ENCODE assay signal across 26 cellular contexts in the genomic region with DNA sequence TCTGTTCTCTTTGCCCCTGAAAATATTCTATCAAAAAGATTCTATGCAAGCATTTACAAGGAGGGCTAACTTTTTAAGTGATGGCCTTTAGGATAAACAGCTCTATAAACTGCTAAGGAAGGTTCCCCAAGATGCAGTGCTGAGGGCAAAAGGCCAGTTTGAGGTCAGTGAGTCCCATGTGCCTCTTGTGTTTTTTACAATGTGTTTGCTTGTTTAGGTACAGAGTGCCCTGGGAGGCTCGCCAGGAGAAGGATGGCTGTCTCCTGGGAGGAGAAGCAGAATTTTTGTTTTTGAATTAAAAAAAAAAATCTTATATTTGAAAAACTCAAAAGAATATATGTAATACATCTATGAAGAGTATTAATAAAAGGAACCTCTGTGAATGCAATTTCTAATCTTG. TPM values are rescaled to one million over a fixed set of nuclear protein-coding genes. Genes with fewer than 3 reads are reported as not detected.
DNase-seq lines count a peak whose midpoint lies in the region; ATAC-seq and TF ChIP-seq lines count a peak whose summit lies in the region.
"Had no signal": no experiment of that assay in that cellular context is flagged by ENCODE, and none has a peak within 500 bp of the region (broad histone marks: within the 10 kb centered on the region; RNA-seq: fewer than 3 reads in every experiment).

No MANE protein-coding gene starts in this region.

- no peaks in the 10 kb centered on the region for H3K9me3 Mint-ChIP-seq in activated T-cell treated with anti-CD3 and anti-CD28 coated beads, Interleukin-2, amount 50 U/mL, for 24 hours
- H3K9me3 Mint-ChIP-seq: CD14-positive monocyte; CD8-positive, alpha-beta memory T cell had no signal

- H3K4me3 Mint-ChIP-seq in activated T-cell treated with anti-CD3 and anti-CD28 coated beads, Interleukin-2, amount 50 U/mL, for 24 hours = no peak overlapping the region
- H3K4me3 Mint-ChIP-seq: B cell; CD14-positive monocyte; CD8-positive, alpha-beta memory T cell had no signal

- H3K4me3 ChIP-seq in adipocyte (ENCODE audit: low read length) = no peak overlapping the region
- H3K4me3 ChIP-seq in right cardiac atrium (ENCODE audit: low read length) = no peak overlapping the region
- H3K4me3 ChIP-seq in thyroid gland (replicated peaks in 1 of 3) = no peak overlapping the region
- H3K4me3 ChIP-seq: K562 had no signal

- DNase-seq in activated T-cell treated with anti-CD3 and anti-CD28 coated beads, Interleukin-2, amount 50 U/mL, for 24 hours = no peak
- DNase-seq in activated T-cell treated with anti-CD3 and anti-CD28 coated beads for 4 hours (no peak), adipocyte (ENCODE audit: low read depth) (no peak), right cardiac atrium (peak in 2 of 3 donors; percentile 59 to 81), thyroid gland (peak; percentile 82 to 83), KG1 (lab: John Stamatoyannopoulos, UW) (no peak)
- no peak for DNase-seq in stimulated activated naive CD4-positive, alpha-beta T cell treated with Interleukin-2 at 50 U/mL for 16 hours (lab: John Stamatoyannopoulos, UW)
- DNase-seq: CD8-positive, alpha-beta memory T cell; DMS 273 treated with DMSO at 0.1 percent for 48 hours; DMS79; GF-D8; MM.1S; NCI-H2029; NCI-H446 treated with DMSO at 0.1 percent for 48 hours; NCI-H526; NCI-H82; NK-92 treated with Interleukin-12 subunit alpha and Interleukin-12 subunit beta, amount 100 ng/mL, for 24 hours; PC-3; SHP77 had no signal

- H3K36me3 Mint-ChIP-seq in activated T-cell treated with anti-CD3 and anti-CD28 coated beads, Interleukin-2, amount 50 U/mL, for 24 hours (ENCODE audit: low read depth) = peaks cover 99% of the 10 kb centered on the region

- 66% methylated on average over 1 of the region's 1 CpG for WGBS in right cardiac atrium
- 53 to 55% methylated on average over 1 of the region's 1 CpG for WGBS in thyroid gland, 2 donors

- H3K9ac ChIP-seq in adipocyte (ENCODE audit: low read length) = peak overlapping the region; percentile 13

- H3K4me1 Mint-ChIP-seq in activated T-cell treated with anti-CD3 and anti-CD28 coated beads, Interleukin-2, amount 50 U/mL, for 24 hours (ENCODE audit: low read depth) = peaks cover under 1% of the 10 kb centered on the region
- H3K4me1 Mint-ChIP-seq: CD14-positive monocyte had no signal

- H3K27me3 ChIP-seq in adipocyte (replicated peaks; ENCODE audit: control insufficient read depth, insufficient read depth, low read length) (no peaks in the 10 kb centered on the region), right cardiac atrium (ENCODE audit: control insufficient read depth, insufficient read depth) (no peaks in the 10 kb centered on the region), thyroid gland (no peaks in the 10 kb centered on the region)

- H3K27me3 Mint-ChIP-seq in activated T-cell treated with anti-CD3 and anti-CD28 coated beads, Interleukin-2, amount 50 U/mL, for 24 hours = no peaks in the 10 kb centered on the region
- H3K27me3 Mint-ChIP-seq: B cell; CD8-positive, alpha-beta memory T cell had no signal

- intact Hi-C loops in right cardiac atrium (cut with DNase I) = loop anchor here in 1 of 4 donors (10.0 kb wide), 1 partner anchor 68 kb away; no protein-coding TSS in a partner anchor
- intact Hi-C loops in thyroid gland (cut with DNase I) = no loop called here

- peaks cover 29% of the 10 kb centered on the region for H3K4me1 ChIP-seq in adipocyte (ENCODE audit: control insufficient read depth, insufficient read depth, low read length)
- peaks cover 11% of the 10 kb centered on the region for H3K4me1 ChIP-seq in right cardiac atrium (ENCODE audit: control insufficient read depth, insufficient read depth, low read length)
- H3K4me1 ChIP-seq in thyroid gland = peaks cover 53 to 66% of the 10 kb centered on the region in 2 donors

- H3K27ac ChIP-seq in right cardiac atrium (ENCODE audit: low read length) (peak overlapping the region; percentile 42), thyroid gland (peak overlapping the region; percentile 34 to 70 (median 67))
- H3K27ac ChIP-seq: 22Rv1 had no signal

- H3K36me3 ChIP-seq in adipocyte (ENCODE audit: control insufficient read depth, insufficient read depth, low read length, severe bottlenecking) = peaks cover 100% of the 10 kb centered on the region
- H3K36me3 ChIP-seq in thyroid gland = peaks cover 80 to 96% of the 10 kb centered on the region in 2 donors

- ATAC-seq in right cardiac atrium = no peak
- ATAC-seq in HG02759 (IDR thresholded peaks at IDR 0.05; ENCODE audit: unreplicated experiment) = no peak
- ATAC-seq: K562, PC-3 had no signal

- H3K9me3 ChIP-seq in adipocyte (ENCODE audit: control insufficient read depth, low read length) = no peaks in the 10 kb centered on the region
- H3K9me3 ChIP-seq in right cardiac atrium (ENCODE audit: control insufficient read depth, low read length) = no peaks in the 10 kb centered on the region
- no peaks in the 10 kb centered on the region for H3K9me3 ChIP-seq in thyroid gland

- TF ChIP-seq CTCF in thyroid gland (IDR thresholded peaks at IDR 0.05) = no peak

- TF ChIP-seq POLR2A in thyroid gland (IDR thresholded peaks at IDR 0.05) = no peak

- peak overlapping the region; percentile 71 for H3K27ac Mint-ChIP-seq in activated T-cell treated with anti-CD3 and anti-CD28 coated beads, Interleukin-2, amount 50 U/mL, for 24 hours
- H3K27ac Mint-ChIP-seq: CD14-positive monocyte had no signal

RNA-seq across cellular contexts. Expression of a gene that starts 12.8 kb away (rescaled TPM):
- total RNA-seq in right cardiac atrium (100 to 1,000 TPM; 217 to 249 (median 227) TPM), thyroid gland (1,000 to 10,000 TPM in 1 of 4 donors, 100 to 1,000 TPM in 3; 571 to 1,096 (median 866) TPM)
- polyA plus RNA-seq in right cardiac atrium = 198 TPM

RNA-seq across cellular contexts. Expression of a gene that starts 18.7 kb away (rescaled TPM):
- total RNA-seq in right cardiac atrium (100 to 1,000 TPM in 1 of 4 donors, 10 to 100 TPM in 3; 35.0 to 125 (median 45.1) TPM), thyroid gland (10 to 100 TPM in 2 of 4 donors, 1 to 10 TPM in 2; 5.1 to 22.9 (median 9.1) TPM)
- polyA plus RNA-seq in right cardiac atrium = 69.5 TPM
- total RNA-seq: LHCN-M2, SK-MEL-5 had no signal

RNA-seq across cellular contexts. Expression of a gene that starts 32.3 kb away (rescaled TPM):
- 10 to 100 TPM in 2 of 4 donors, 1 to 10 TPM in 2; 6.4 to 14.0 (median 10.7) TPM for total RNA-seq in right cardiac atrium
- polyA plus RNA-seq in right cardiac atrium = 5.1 TPM
- 10 to 100 TPM; 14.9 to 25.8 (median 23.1) TPM for total RNA-seq in thyroid gland
- total RNA-seq: K562, LHCN-M2 had no signal

Comparison
In these comparisons a context has a peak if more than half of its experiments do, and no peak if none do; other contexts are left out.
1. DNase-seq: peak in right cardiac atrium (2 of 3) and thyroid gland (2 of 2); none in activated T-cell treated with anti-CD3 and anti-CD28 coated beads, Interleukin-2, amount 50 U/mL, for 24 hours (single experiment), activated T-cell treated with anti-CD3 and anti-CD28 coated beads for 4 hours (single experiment), adipocyte (single experiment), stimulated activated naive CD4-positive, alpha-beta T cell treated with Interleukin-2 at 50 U/mL for 16 hours (single experiment) and KG1 (single experiment).